ENCODE assay signal across 25 cellular contexts in the genomic region with DNA sequence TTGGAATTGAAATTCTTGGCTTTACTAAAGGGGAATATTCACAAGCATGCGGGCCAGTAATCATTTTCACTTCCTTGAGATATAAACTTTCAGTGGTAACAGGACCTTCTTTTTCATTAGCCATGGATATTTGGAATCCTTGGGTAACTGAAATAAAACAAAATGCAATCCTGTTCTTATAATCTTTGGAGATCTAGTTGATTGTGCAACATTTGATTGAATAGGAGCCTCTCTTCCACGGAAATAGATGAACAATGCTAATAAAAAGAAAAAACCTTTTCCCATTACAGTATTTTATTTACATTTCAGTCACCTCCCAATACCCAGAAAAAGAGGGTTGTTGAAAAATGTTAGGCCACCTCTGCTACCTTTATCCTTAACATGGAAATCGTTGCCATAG.
"Had no signal": no experiment of that assay in that cellular context is flagged by ENCODE, and none has a peak within 500 bp of the region (broad histone marks: within the 10 kb centered on the region; RNA-seq: fewer than 3 reads in every experiment).

No MANE protein-coding gene starts in this region.

- H3K27me3 ChIP-seq: dorsolateral prefrontal cortex, esophagus squamous epithelium, gastrocnemius medialis, heart right ventricle, left lung had no signal

- DNase-seq: dermis blood vessel endothelial cell; dorsolateral prefrontal cortex; effector CD4-positive, alpha-beta T cell; effector memory CD4-positive, alpha-beta T cell; erythroblast; esophagus squamous epithelium; foreskin melanocyte; gastrocnemius medialis; glutamatergic neuron; head of caudate nucleus; heart right ventricle; hippocampal formation; left cardiac atrium; left lung; left ventricle myocardium superior; lower lobe of right lung; mesenchymal stem cell; mucosa of descending colon; naive B cell had no signal

- H3K36me3 ChIP-seq: esophagus squamous epithelium, gastrocnemius medialis, heart right ventricle, left lung, lower lobe of right lung had no signal

- H3K4me3 ChIP-seq: coronary artery, dorsolateral prefrontal cortex, esophagus squamous epithelium, gastrocnemius medialis, heart right ventricle, left lung, lower lobe of right lung, mucosa of descending colon had no signal

- H3K27ac ChIP-seq: coronary artery, dorsolateral prefrontal cortex, epithelial cell of prostate, esophagus squamous epithelium, gastrocnemius medialis, heart right ventricle, left lung, lower lobe of right lung had no signal

- ATAC-seq: esophagus mucosa, gastrocnemius medialis, heart right ventricle, left cardiac atrium, left lung, left ventricle myocardium superior, lower lobe of right lung, mucosa of descending colon had no signal

- H3K9me3 ChIP-seq: esophagus squamous epithelium, gastrocnemius medialis, heart right ventricle, left lung, lower lobe of right lung, mucosa of descending colon had no signal

- FAIRE-seq: colon, islet of Langerhans, keratinocyte had no signal

- H3K4me1 ChIP-seq: esophagus squamous epithelium, gastrocnemius medialis, left lung, lower lobe of right lung had no signal
